21 cellular contexts compared by ENCODE assay signal in the genomic region with DNA sequence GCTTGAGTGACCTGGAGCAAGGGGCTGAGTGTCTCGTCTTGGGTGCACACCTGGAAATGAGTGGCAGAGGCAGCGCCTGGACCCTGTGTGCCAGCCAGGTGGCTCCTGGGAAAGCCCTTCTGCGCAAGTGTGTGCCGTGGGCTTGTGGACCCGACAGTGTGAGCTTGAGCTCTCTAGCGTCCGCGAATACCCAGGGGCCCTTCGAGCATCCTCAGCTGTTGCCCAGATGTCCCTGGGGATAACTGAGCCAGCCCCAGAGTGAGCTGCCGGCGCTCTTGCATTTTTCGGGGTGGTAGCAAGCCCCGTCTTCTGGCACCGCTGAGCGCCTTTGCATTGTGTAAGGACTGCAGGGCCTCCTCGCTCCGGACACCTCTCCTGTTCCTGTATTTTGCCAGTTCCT.
A peak's percentile ranks its signal among the peaks of the same experiment; 100 is the strongest.
DNase-seq lines count a peak whose midpoint lies in the region; ATAC-seq and TF ChIP-seq lines count a peak whose summit lies in the region.
"Had no signal": no experiment of that assay in that cellular context is flagged by ENCODE, and none has a peak within 500 bp of the region (broad histone marks: within the 10 kb centered on the region; RNA-seq: fewer than 3 reads in every experiment).

No MANE protein-coding gene starts in this region.

- no peaks in the 10 kb centered on the region for H3K27me3 Mint-ChIP-seq in natural killer cell treated with Interleukin-12 subunit alpha and Interleukin-12 subunit beta and Interleukin-15 and Interleukin-18, amount 100 ng/mL, for 72 hours
- H3K27me3 Mint-ChIP-seq in natural killer cell (ENCODE audit: low read depth in 2 of 2), result no peaks in the 10 kb centered on the region
- H3K27me3 Mint-ChIP-seq: activated naive CD4-positive, alpha-beta T cell treated with anti-CD3 and anti-CD28 coated beads, Interleukin-2, amount 50 U/mL, for 24 hours had no signal

- H3K27me3 ChIP-seq in lower lobe of right lung (ENCODE audit: low read depth), result no peaks in the 10 kb centered on the region
- H3K27me3 ChIP-seq: gastroesophageal sphincter, neutrophil had no signal

- DNase-seq in natural killer cell treated with Interleukin-12 subunit alpha and Interleukin-12 subunit beta and Interleukin-15 and Interleukin-18, amount 100 ng/mL, for 72 hours (ENCODE audit: low spot score), result peak; percentile 39
- DNase-seq in natural killer cell, result no peak
- peak; percentile 67 for DNase-seq in NCI-H2171 treated with DMSO at 0.1 percent for 48 hours (lab: John Stamatoyannopoulos, UW)
- DNase-seq in lower lobe of right lung, result peak; percentile 35
- no peak for DNase-seq in COR-L47 (lab: John Stamatoyannopoulos, UW)
- no peak for DNase-seq in NCI-H146 treated with DMSO at 0.1 percent for 48 hours (lab: John Stamatoyannopoulos, UW; ENCODE audit: unreplicated experiment)
- DNase-seq in 8988T, result no peak
- no peak for DNase-seq in SIG-M5 (lab: John Stamatoyannopoulos, UW)
- DNase-seq: activated T-cell treated with anti-CD3 and anti-CD28 coated beads for 4 hours; erythroblast; NCI-H1048; NCI-H345; NK-92 treated with Interleukin-12 subunit alpha and Interleukin-12 subunit beta, amount 100 ng/mL, for 24 hours; RPMI8226; stimulated activated CD4-positive, alpha-beta T cell treated with anti-CD3 and anti-CD28 coated beads, Interleukin-2, amount 100 ng/mL, for 24 hours had no signal

- H3K36me3 ChIP-seq in lower lobe of right lung, result no peaks in the 10 kb centered on the region

- intact Hi-C loops in natural killer cell (cut with micrococcal nuclease) (no loop called here), lower lobe of right lung (cut with DNase I) (no loop called here)

- no peak for ATAC-seq in natural killer cell treated with Interleukin-12 subunit alpha and Interleukin-12 subunit beta and Interleukin-15 and Interleukin-18, amount 100 ng/mL, for 72 hours
- ATAC-seq in natural killer cell (no peak), lower lobe of right lung (no peak)
- ATAC-seq: gastroesophageal sphincter, GM12878, HCT116 had no signal

- no peak overlapping the region for H3K27ac Mint-ChIP-seq in natural killer cell treated with Interleukin-12 subunit alpha and Interleukin-12 subunit beta and Interleukin-15 and Interleukin-18, amount 100 ng/mL, for 72 hours
- no peak overlapping the region for H3K27ac Mint-ChIP-seq in natural killer cell
- H3K27ac Mint-ChIP-seq: activated naive CD4-positive, alpha-beta T cell treated with anti-CD3 and anti-CD28 coated beads, Interleukin-2, amount 50 U/mL, for 24 hours had no signal

- H3K4me3 ChIP-seq in lower lobe of right lung, result no peak overlapping the region
- H3K4me3 ChIP-seq: gastroesophageal sphincter, GM12878 had no signal

- H3K27ac ChIP-seq in lower lobe of right lung, result no peak overlapping the region
- H3K27ac ChIP-seq: gastroesophageal sphincter, neutrophil had no signal

- H3K4me1 ChIP-seq in lower lobe of right lung, result no peaks in the 10 kb centered on the region

- H3K9me3 Mint-ChIP-seq in natural killer cell treated with Interleukin-12 subunit alpha and Interleukin-12 subunit beta and Interleukin-15 and Interleukin-18, amount 100 ng/mL, for 72 hours, result no peaks in the 10 kb centered on the region
- no peaks in the 10 kb centered on the region for H3K9me3 Mint-ChIP-seq in natural killer cell
- H3K9me3 Mint-ChIP-seq: activated naive CD4-positive, alpha-beta T cell treated with anti-CD3 and anti-CD28 coated beads, Interleukin-2, amount 50 U/mL, for 24 hours had no signal

- no peak for TF ChIP-seq CTCF in natural killer cell (IDR thresholded peaks at IDR 0.05)
- TF ChIP-seq CTCF in lower lobe of right lung (IDR thresholded peaks at IDR 0.05), result no peak

- H3K4me3 Mint-ChIP-seq in natural killer cell treated with Interleukin-12 subunit alpha and Interleukin-12 subunit beta and Interleukin-15 and Interleukin-18, amount 100 ng/mL, for 72 hours, result no peak overlapping the region
- H3K4me3 Mint-ChIP-seq in natural killer cell, result no peak overlapping the region
- H3K4me3 Mint-ChIP-seq: activated naive CD4-positive, alpha-beta T cell treated with anti-CD3 and anti-CD28 coated beads, Interleukin-2, amount 50 U/mL, for 24 hours; brain had no signal

- H3K4me1 Mint-ChIP-seq in natural killer cell treated with Interleukin-12 subunit alpha and Interleukin-12 subunit beta and Interleukin-15 and Interleukin-18, amount 100 ng/mL, for 72 hours (ENCODE audit: low read depth in 2 of 2), result peaks cover 0 to 2% of the 10 kb centered on the region in 2 donors
- H3K4me1 Mint-ChIP-seq in natural killer cell, result peaks cover 6 to 10% of the 10 kb centered on the region in 2 donors
- H3K4me1 Mint-ChIP-seq: activated naive CD4-positive, alpha-beta T cell treated with anti-CD3 and anti-CD28 coated beads, Interleukin-2, amount 50 U/mL, for 24 hours had no signal

- H3K9me3 ChIP-seq in lower lobe of right lung, result no peaks in the 10 kb centered on the region
- H3K9me3 ChIP-seq: gastroesophageal sphincter, neutrophil had no signal

- no peaks in the 10 kb centered on the region for H3K36me3 Mint-ChIP-seq in natural killer cell treated with Interleukin-12 subunit alpha and Interleukin-12 subunit beta and Interleukin-15 and Interleukin-18, amount 100 ng/mL, for 72 hours
- no peaks in the 10 kb centered on the region for H3K36me3 Mint-ChIP-seq in natural killer cell
- H3K36me3 Mint-ChIP-seq: brain had no signal

Comparison
In these comparisons a context has a peak if more than half of its experiments do, and no peak if none do; other contexts are left out.
1. DNase-seq: peak in natural killer cell treated with Interleukin-12 subunit alpha and Interleukin-12 subunit beta and Interleukin-15 and Interleukin-18, amount 100 ng/mL, for 72 hours (single experiment), NCI-H2171 treated with DMSO at 0.1 percent for 48 hours (single experiment) and lower lobe of right lung (single experiment); none in natural killer cell (single experiment), COR-L47 (single experiment), NCI-H146 treated with DMSO at 0.1 percent for 48 hours (single experiment), 8988T (single experiment) and SIG-M5 (single experiment).